ENCODE assay signal across 18 cellular contexts in the genomic region with DNA sequence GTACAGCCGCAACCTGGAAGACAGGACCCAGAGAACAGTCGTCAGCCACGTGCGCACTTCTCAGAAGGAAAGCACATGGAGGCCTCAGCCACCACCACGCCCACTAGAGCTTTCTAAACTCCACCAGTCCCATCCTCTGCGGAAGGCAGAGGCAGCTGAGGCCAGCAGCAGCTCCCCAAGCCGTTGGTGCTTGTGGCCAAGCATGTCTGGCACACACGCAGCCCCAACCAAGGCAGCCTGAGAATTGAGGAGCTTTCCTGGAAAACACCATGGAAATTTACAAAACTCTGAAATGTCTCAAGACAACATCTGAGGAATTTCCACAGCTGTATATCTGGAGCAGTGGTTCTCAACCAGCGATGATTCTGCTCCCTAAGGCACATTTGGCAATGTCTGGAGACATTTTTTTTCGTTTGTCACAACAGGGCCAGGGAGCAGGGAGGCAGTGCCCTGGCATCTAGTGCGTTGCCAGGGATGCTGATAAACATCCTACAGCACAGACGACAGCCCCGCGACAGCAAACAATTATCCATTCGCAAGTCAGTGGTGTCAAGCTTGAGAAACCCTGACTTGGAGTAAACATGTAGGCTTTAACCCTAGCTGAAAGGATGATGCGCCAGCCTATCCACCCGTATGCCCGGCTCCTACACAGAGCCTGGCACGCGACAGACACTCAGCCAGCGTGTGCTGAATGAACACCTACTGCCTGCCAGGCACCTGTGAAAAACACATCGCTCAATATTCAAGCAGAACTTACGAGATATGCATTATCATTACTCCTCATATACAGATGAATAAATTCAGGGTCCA. TPM values are rescaled to one million over a fixed set of nuclear protein-coding genes. Genes with fewer than 3 reads are reported as not detected.
DNase-seq lines count a peak whose midpoint lies in the region; ATAC-seq, FAIRE-seq and TF ChIP-seq lines count a peak whose summit lies in the region.
"Had no signal": no experiment of that assay in that cellular context is flagged by ENCODE, and none has a peak within 500 bp of the region (broad histone marks: within the 10 kb centered on the region; RNA-seq: fewer than 3 reads in every experiment).

No MANE protein-coding gene starts in this region.

- no peak for TF ChIP-seq POLR2A in sigmoid colon (IDR thresholded peaks at IDR 0.05)

- TF ChIP-seq CTCF in AG09309 (IDR thresholded peaks at IDR 0.05; ENCODE audit: control insufficient read depth, insufficient read depth, low read depth, low read length, missing control alignments) (no peak), bronchial epithelial cell (IDR thresholded peaks at IDR 0.05; ENCODE audit: insufficient read depth, low read length, severe bottlenecking) (no peak), sigmoid colon (IDR thresholded peaks at IDR 0.05) (no peak), GM10248 (IDR thresholded peaks at IDR 0.05; ENCODE audit: control extremely low read depth, extremely low read depth, low read depth, missing control alignments) (no peak), ascending aorta (IDR thresholded peaks at IDR 0.05) (no peak)

- H3K4me1 ChIP-seq in right cardiac atrium (ENCODE audit: control insufficient read depth, insufficient read depth, low read length) (no peaks in the 10 kb centered on the region), sigmoid colon (no peaks in the 10 kb centered on the region), ascending aorta (no peaks in the 10 kb centered on the region)

- H3K4me3 ChIP-seq in AG09309 (ENCODE audit: control insufficient read depth, low read depth, low read length) (no peak overlapping the region), bronchial epithelial cell (ENCODE audit: low read depth, low read length) (no peak overlapping the region), right cardiac atrium (ENCODE audit: low read length) (no peak overlapping the region), sigmoid colon (no peak overlapping the region), ascending aorta (no peak overlapping the region)

- ATAC-seq in right cardiac atrium (peak; percentile 85 to 87), HG02623 (IDR thresholded peaks at IDR 0.05; ENCODE audit: unreplicated experiment) (no peak)
- ATAC-seq: activated T-helper 17 cell treated with anti-CD3 and anti-CD28 coated beads, Interleukin-2, amount 50 U/mL, for 72 hours; left colon; natural killer cell treated with Interleukin-12 subunit alpha and Interleukin-12 subunit beta and Interleukin-15 and Interleukin-18, amount 100 ng/mL, for 72 hours had no signal

- peaks cover 5% of the 10 kb centered on the region for H3K36me3 ChIP-seq in bronchial epithelial cell (ENCODE audit: control insufficient read depth, insufficient read depth, low read length)
- peaks cover 0 to 35% (median 0%) of the 10 kb centered on the region in 4 donors for H3K36me3 ChIP-seq in sigmoid colon
- H3K36me3 ChIP-seq in ascending aorta = peaks cover 15 to 23% of the 10 kb centered on the region in 2 donors

- H3K27me3 ChIP-seq in bronchial epithelial cell (ENCODE audit: control insufficient read depth, insufficient read depth, low read length) = no peaks in the 10 kb centered on the region
- no peaks in the 10 kb centered on the region for H3K27me3 ChIP-seq in right cardiac atrium (ENCODE audit: control insufficient read depth, insufficient read depth)
- H3K27me3 ChIP-seq in sigmoid colon = no peaks in the 10 kb centered on the region
- H3K27me3 ChIP-seq in ascending aorta = no peaks in the 10 kb centered on the region

- POLR2A ChIA-PET in GM10248 (lab: Yijun Ruan, JAX) = no interaction called here

- no peak for TF ChIP-seq EP300 in sigmoid colon (IDR thresholded peaks at IDR 0.05)

- DNase-seq in AG09309 (ENCODE audit: low read depth) = peak; percentile 4
- no peak for DNase-seq in bronchial epithelial cell (ENCODE audit: low read depth)
- DNase-seq in right cardiac atrium = peak; percentile 82 to 87 (median 83)
- DNase-seq in sigmoid colon = peak; percentile 63
- no peak for DNase-seq in GM10248 (ENCODE audit: extremely low spot score)
- DNase-seq in NCI-H226 = no peak
- DNase-seq in ascending aorta (ENCODE audit: low spot score in 2 of 2) = no peak
- DNase-seq: activated CD8-positive, alpha-beta memory T cell treated with anti-CD3 and anti-CD28 coated beads, Interleukin-2, amount 50 U/mL, for 48 hours; H9; left colon; NCI-H1694 treated with DMSO at 0.1 percent for 48 hours; NCI-H526 treated with DMSO at 0.1 percent for 48 hours; RPMI8226 had no signal

- intact Hi-C loops in right cardiac atrium (cut with DNase I) = no loop called here
- intact Hi-C loops in sigmoid colon (cut with DNase I) = no loop called here
- intact Hi-C loops in ascending aorta (cut with DNase I) = no loop called here

- CTCF ChIA-PET in GM10248 (lab: Yijun Ruan, JAX) = interaction anchor here (1.2 kb wide), 1 partner anchor 15 kb away, joined by 4 read pairs; no protein-coding TSS in a partner anchor

- H3K27ac ChIP-seq in right cardiac atrium (ENCODE audit: low read length) = no peak overlapping the region
- H3K27ac ChIP-seq in sigmoid colon = no peak overlapping the region
- no peak overlapping the region for H3K27ac ChIP-seq in ascending aorta
- H3K27ac ChIP-seq: C4-2B, VCaP had no signal

- H3K9me3 ChIP-seq in right cardiac atrium (ENCODE audit: control insufficient read depth, low read length) (no peaks in the 10 kb centered on the region), sigmoid colon (no peaks in the 10 kb centered on the region), ascending aorta (no peaks in the 10 kb centered on the region)

- 73% methylated on average over 23 of the region's 23 CpGs for WGBS in right cardiac atrium
- WGBS in sigmoid colon, 2 donors = 91 to 95% methylated on average over 23 of the region's 23 CpGs

- peak; percentile 7 for FAIRE-seq in bronchial epithelial cell (lab: Jason Lieb, UNC)

RNA-seq across cellular contexts. Expression of a gene that starts 24.7 kb away (rescaled TPM):
- total RNA-seq in bronchial epithelial cell = 3.2 and 6.8 TPM in 2 replicates
- total RNA-seq in right cardiac atrium = 1 to 10 TPM; 4.8 to 6.0 (median 5.4) TPM
- 2.8 TPM for polyA plus RNA-seq in right cardiac atrium
- 10 to 100 TPM in 2 of 4 donors, 1 to 10 TPM in 2; 4.9 to 12.2 (median 8.8) TPM for total RNA-seq in sigmoid colon
- 1 to 10 TPM in 2 of 3 donors, under 1 TPM in 1; 0.60 to 6.3 (median 1.2) TPM for polyA plus RNA-seq in sigmoid colon
- total RNA-seq in ascending aorta = 8.2 TPM

Comparison
In these comparisons a context has a peak if more than half of its experiments do, and no peak if none do; other contexts are left out.
1. DNase-seq: peak in AG09309 (single experiment), right cardiac atrium (3 of 3) and sigmoid colon (single experiment); none in bronchial epithelial cell (single experiment), GM10248 (single experiment), NCI-H226 (single experiment) and ascending aorta (0 of 2).